ENCODE assay signal across 33 cellular contexts in the genomic region with DNA sequence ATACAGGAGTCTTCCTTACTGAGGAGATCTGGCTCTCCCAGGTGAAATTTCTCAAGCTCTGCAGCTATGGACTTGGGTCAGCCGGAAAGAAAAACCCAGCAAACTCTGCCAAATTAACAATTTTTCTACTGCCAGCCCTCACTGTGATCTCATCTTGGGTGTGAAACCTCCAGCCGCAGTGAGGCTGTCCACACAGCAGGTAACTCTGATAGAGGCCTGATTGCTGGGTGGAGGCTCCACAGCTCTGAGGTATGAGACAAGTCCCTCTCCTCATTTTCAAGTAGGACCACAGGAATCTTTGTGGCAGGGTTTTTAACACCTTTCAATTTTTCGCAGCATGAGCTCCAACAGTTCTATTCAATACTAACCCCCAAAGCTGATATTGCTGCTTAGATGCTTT.
"Had no signal": no experiment of that assay in that cellular context is flagged by ENCODE, and none has a peak within 500 bp of the region (broad histone marks: within the 10 kb centered on the region; RNA-seq: fewer than 3 reads in every experiment).

No MANE protein-coding gene starts in this region.

- H3K27ac ChIP-seq: PC-9, RWPE1, SJCRH30, SK-N-MC had no signal

- H3K4me3 Mint-ChIP-seq: T-cell had no signal

- H3K4me2 ChIP-seq: PC-9 had no signal

- H3K27me3 Mint-ChIP-seq: T-cell had no signal

- H3K27ac Mint-ChIP-seq: T-cell had no signal

- DNase-seq: Kasumi-1, MG63, NCI-H1048, NCI-H1092 treated with DMSO at 0.1 percent for 48 hours, NCI-H1105 treated with DMSO at 0.1 percent for 48 hours, NCI-H1417, NCI-H1436, NCI-H146, NCI-H1694, NCI-H187, NCI-H1930, NCI-H2029 treated with DMSO at 0.1 percent for 48 hours, NCI-H2081 treated with DMSO at 0.1 percent for 48 hours, NCI-H2107, NCI-H2171, NCI-H226, NCI-H446 treated with DMSO at 0.1 percent for 48 hours, NCI-H510A, NCI-H524, NCI-H526, NCI-H69, NCI-H748 treated with DMSO at 0.1 percent for 48 hours, NCI-H82, PC-9, SHP77, SIG-M5, SJCRH30, T-cell had no signal

- H3K36me3 Mint-ChIP-seq: T-cell had no signal

- H3K9me3 ChIP-seq: MG63, SJCRH30 had no signal

- H3K36me3 ChIP-seq: MG63, SJCRH30 had no signal

- H3K4me1 Mint-ChIP-seq: T-cell had no signal

- ATAC-seq: Panc1, Right ventricle myocardium inferior, SK-N-SH treated with all-trans-retinoic acid at 6 μM for 48 hours, T-cell had no signal

- H3K4me1 ChIP-seq: SJCRH30 had no signal

- H2AFZ ChIP-seq: PC-9 had no signal

- H3K27me3 ChIP-seq: MG63, SJCRH30 had no signal

- H3K4me3 ChIP-seq: MG63, PC-9, SJCRH30, SK-N-MC had no signal
